Comparison of ENCODE assay signal across 14 cellular contexts in genomic region chr4:52637116-52637515, GRCh38. TPM values are rescaled to one million over a fixed set of nuclear protein-coding genes. Genes with fewer than 3 reads are reported as not detected.
A peak's percentile ranks its signal among the peaks of the same experiment; 100 is the strongest.
DNase-seq lines count a peak whose midpoint lies in the region; ATAC-seq and TF ChIP-seq lines count a peak whose summit lies in the region.
"Had no signal": no experiment of that assay in that cellular context is flagged by ENCODE, and none has a peak within 500 bp of the region (broad histone marks: within the 10 kb centered on the region; RNA-seq: fewer than 3 reads in every experiment).

No MANE protein-coding gene starts in this region.

- H3K4me1 ChIP-seq in right atrium auricular region, result peaks cover 0 to 25% of the 10 kb centered on the region in 2 donors
- peaks cover 0 to 11% (median 3%) of the 10 kb centered on the region in 4 donors for H3K4me1 ChIP-seq in right lobe of liver
- H3K4me1 ChIP-seq: HAP-1 had no signal

- 79% methylated on average over 2 of the region's 2 CpGs for WGBS in right lobe of liver (ENCODE audit: insufficient coverage, low coverage, low lambda C conversion rate, missing lambda C conversion rate)

- no peak for TF ChIP-seq CTCF in right atrium auricular region (IDR thresholded peaks at IDR 0.05)
- no peak for TF ChIP-seq CTCF in glutamatergic neuron (IDR thresholded peaks at IDR 0.05; ENCODE audit: partially characterized antibody, unreplicated experiment)
- no peak for TF ChIP-seq CTCF in neural crest cell (conservative IDR thresholded peaks at IDR 0.05)
- TF ChIP-seq CTCF in right lobe of liver (IDR thresholded peaks at IDR 0.05), result no peak

- H3K27me3 Mint-ChIP-seq in glutamatergic neuron (ENCODE audit: unreplicated experiment) (peaks cover 4% of the 10 kb centered on the region), neural crest cell (ENCODE audit: low read depth) (no peaks in the 10 kb centered on the region)
- H3K27me3 Mint-ChIP-seq in activated CD4-positive, alpha-beta T cell treated with anti-CD3 and anti-CD28 coated beads, Interleukin-2, amount 10 ng/mL, durations not matched to agents 7 days and 5 days, result no peaks in the 10 kb centered on the region
- H3K27me3 Mint-ChIP-seq: B cell; CD4-positive, alpha-beta T cell had no signal

- H3K27ac Mint-ChIP-seq in glutamatergic neuron (ENCODE audit: unreplicated experiment), result peak overlapping the region; percentile 12
- peak overlapping the region; percentile 1 for H3K27ac Mint-ChIP-seq in neural crest cell (ENCODE audit: unreplicated experiment)
- H3K27ac Mint-ChIP-seq in activated CD4-positive, alpha-beta T cell treated with anti-CD3 and anti-CD28 coated beads, Interleukin-2, amount 10 ng/mL, durations not matched to agents 7 days and 5 days, result no peak overlapping the region
- H3K27ac Mint-ChIP-seq: B cell; CD4-positive, alpha-beta T cell had no signal

- POLR2A ChIA-PET in activated CD4-positive, alpha-beta T cell treated with anti-CD3 and anti-CD28 coated beads, Interleukin-2, amount 10 ng/mL, durations not matched to agents 7 days and 5 days (lab: Charles Lee), result no interaction called here

- no peaks in the 10 kb centered on the region for H3K27me3 ChIP-seq in right atrium auricular region
- H3K27me3 ChIP-seq in right lobe of liver, result no peaks in the 10 kb centered on the region

- intact Hi-C loops in left ventricle myocardium superior (cut with micrococcal nuclease), result no loop called here
- intact Hi-C loops in right lobe of liver (cut with DNase I), result no loop called here

- peaks cover 2% of the 10 kb centered on the region for H3K9me3 Mint-ChIP-seq in glutamatergic neuron (ENCODE audit: unreplicated experiment)
- no peaks in the 10 kb centered on the region for H3K9me3 Mint-ChIP-seq in neural crest cell
- H3K9me3 Mint-ChIP-seq in activated CD4-positive, alpha-beta T cell treated with anti-CD3 and anti-CD28 coated beads, Interleukin-2, amount 10 ng/mL, durations not matched to agents 7 days and 5 days, result no peaks in the 10 kb centered on the region
- H3K9me3 Mint-ChIP-seq: CD4-positive, alpha-beta T cell had no signal

- H3K4me3 ChIP-seq in right atrium auricular region (no peak overlapping the region), right lobe of liver (no peak overlapping the region)
- H3K4me3 ChIP-seq: HAP-1 had no signal

- H3K9me3 ChIP-seq in right atrium auricular region (no peaks in the 10 kb centered on the region), right lobe of liver (no peaks in the 10 kb centered on the region)
- H3K9me3 ChIP-seq: HAP-1 had no signal

- H3K36me3 ChIP-seq in right atrium auricular region (no peaks in the 10 kb centered on the region), right lobe of liver (no peaks in the 10 kb centered on the region)
- H3K36me3 ChIP-seq: HAP-1 had no signal

- CTCF ChIA-PET in activated CD4-positive, alpha-beta T cell treated with anti-CD3 and anti-CD28 coated beads, Interleukin-2, amount 10 ng/mL, durations not matched to agents 7 days and 5 days (lab: Charles Lee), result no interaction called here

- H3K4me1 Mint-ChIP-seq in glutamatergic neuron (ENCODE audit: low read depth, unreplicated experiment) (peaks cover 8% of the 10 kb centered on the region), neural crest cell (peaks cover 28% of the 10 kb centered on the region)
- peaks cover 10% of the 10 kb centered on the region for H3K4me1 Mint-ChIP-seq in activated CD4-positive, alpha-beta T cell treated with anti-CD3 and anti-CD28 coated beads, Interleukin-2, amount 10 ng/mL, durations not matched to agents 7 days and 5 days

- ATAC-seq in left ventricle myocardium superior, result peak; percentile 42
- no peak for ATAC-seq in right lobe of liver

- no peak overlapping the region for H3K4me3 Mint-ChIP-seq in glutamatergic neuron (ENCODE audit: unreplicated experiment)
- H3K4me3 Mint-ChIP-seq in neural crest cell, result no peak overlapping the region
- no peak overlapping the region for H3K4me3 Mint-ChIP-seq in activated CD4-positive, alpha-beta T cell treated with anti-CD3 and anti-CD28 coated beads, Interleukin-2, amount 10 ng/mL, durations not matched to agents 7 days and 5 days
- H3K4me3 Mint-ChIP-seq: B cell; CD4-positive, alpha-beta T cell had no signal

- DNase-seq in left ventricle myocardium superior, result no peak
- DNase-seq in right atrium auricular region (ENCODE audit: low spot score), result no peak
- no peak for DNase-seq in glutamatergic neuron
- no peak for DNase-seq in neural crest cell (ENCODE audit: low read depth, low spot score)
- DNase-seq in occipital lobe (lab: John Stamatoyannopoulos, UW), result no peak
- no peak for DNase-seq in right lobe of liver
- DNase-seq in activated CD4-positive, alpha-beta T cell treated with anti-CD3 and anti-CD28 coated beads, Interleukin-2, amount 10 ng/mL, durations not matched to agents 7 days and 5 days, result no peak
- DNase-seq: ACHN; Calu3; CD4-positive, alpha-beta T cell; DMS 273 treated with DMSO at 0.1 percent for 48 hours; DMS79 had no signal

- no peak overlapping the region for H3K27ac ChIP-seq in right atrium auricular region
- H3K27ac ChIP-seq in right lobe of liver, result no peak overlapping the region

- H3K36me3 Mint-ChIP-seq in glutamatergic neuron (ENCODE audit: unreplicated experiment), result no peaks in the 10 kb centered on the region
- H3K36me3 Mint-ChIP-seq in neural crest cell (ENCODE audit: low read depth), result peaks cover 9% of the 10 kb centered on the region
- H3K36me3 Mint-ChIP-seq in activated CD4-positive, alpha-beta T cell treated with anti-CD3 and anti-CD28 coated beads, Interleukin-2, amount 10 ng/mL, durations not matched to agents 7 days and 5 days (ENCODE audit: low read depth), result peaks cover 2% of the 10 kb centered on the region

- TF ChIP-seq POLR2A in right lobe of liver (IDR thresholded peaks at IDR 0.05), result no peak

RNA-seq across cellular contexts. Expression of gene USP46, which starts 22.0 kb away (rescaled TPM):
- total RNA-seq in left ventricle myocardium superior (61.1 TPM), right atrium auricular region (10 to 100 TPM; 19.1 to 28.0 TPM), glutamatergic neuron (ENCODE audit: unreplicated experiment) (72.4 TPM), neural crest cell (34.0 and 41.1 TPM in 2 replicates), occipital lobe (86.7 TPM), right lobe of liver (1 to 10 TPM; 4.0 to 5.7 (median 4.9) TPM)
- total RNA-seq in activated CD4-positive, alpha-beta T cell treated with anti-CD3 and anti-CD28 coated beads, Interleukin-2, amount 10 ng/mL, durations not matched to agents 7 days and 5 days, result 1 to 10 TPM; 8.7 to 8.9 TPM
